1 cellular context compared by ENCODE assay signal in the genomic region with DNA sequence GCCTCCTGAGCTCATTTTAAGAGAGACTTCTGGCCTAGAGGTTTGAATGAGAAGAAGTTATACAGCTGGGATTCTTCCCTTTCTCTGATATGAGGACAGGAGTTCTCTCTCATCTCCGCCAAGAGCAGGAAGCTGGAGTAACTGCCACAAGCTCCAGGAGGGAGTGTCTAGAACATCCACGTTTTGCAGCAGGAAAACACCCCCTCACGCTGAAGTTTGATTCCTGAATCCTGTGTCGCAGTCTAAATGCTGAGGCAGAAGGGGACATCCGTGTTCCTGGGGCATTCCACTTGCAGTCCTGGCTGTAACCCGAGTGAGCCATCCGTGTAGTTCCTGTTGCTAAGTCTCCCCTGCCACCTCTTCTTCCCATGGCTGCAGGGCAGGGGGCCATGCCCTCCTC.
TF ChIP-seq lines count a peak whose summit lies in the region.

No MANE protein-coding gene starts in this region.

TF ChIP-seq in H1, 55 proteins besides CTCF, POLR2A, EP300 and RAD21:
- TF ChIP-seq SIN3A (conservative IDR thresholded peaks at IDR 0.05 in 1 of 2, IDR thresholded peaks at IDR 0.05 in 1 of 2; ENCODE audit: low read depth in 1 of 2, low read length in 2 of 2) (no peak), SP4 (IDR thresholded peaks at IDR 0.05; ENCODE audit: low read length) (no peak), KDM1A (IDR thresholded peaks at IDR 0.05; ENCODE audit: borderline replicate concordance, low read length) (no peak), CBX5 (IDR thresholded peaks at IDR 0.05; ENCODE audit: low read depth, low read length) (no peak), POU5F1 (IDR thresholded peaks at IDR 0.05; ENCODE audit: low read depth, low read length) (no peak), SAP30 (IDR thresholded peaks at IDR 0.05; ENCODE audit: insufficient read depth, insufficient replicate concordance, low read length) (no peak), POLR2AphosphoS5 (IDR thresholded peaks at IDR 0.05; ENCODE audit: low read depth, low read length) (no peak), KDM5A (IDR thresholded peaks at IDR 0.05; ENCODE audit: low read length) (no peak), CEBPB (IDR thresholded peaks at IDR 0.05; ENCODE audit: low read depth, low read length) (no peak), HDAC2 (IDR thresholded peaks at IDR 0.05; ENCODE audit: borderline replicate concordance in 1 of 2, low read depth in 2 of 2, low read length in 2 of 2) (no peak), NRF1 (IDR thresholded peaks at IDR 0.05; ENCODE audit: low read depth, low read length) (no peak)
- TF ChIP-seq, protein P1, sequence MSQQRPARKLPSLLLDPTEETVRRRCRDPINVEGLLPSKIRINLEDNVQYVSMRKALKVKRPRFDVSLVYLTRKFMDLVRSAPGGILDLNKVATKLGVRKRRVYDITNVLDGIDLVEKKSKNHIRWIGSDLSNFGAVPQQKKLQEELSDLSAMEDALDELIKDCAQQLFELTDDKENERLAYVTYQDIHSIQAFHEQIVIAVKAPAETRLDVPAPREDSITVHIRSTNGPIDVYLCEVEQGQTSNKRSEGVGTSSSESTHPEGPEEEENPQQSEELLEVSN (IDR thresholded peaks at IDR 0.05), result no peak
